ENCODE assay signal across 28 cellular contexts in the genomic region with DNA sequence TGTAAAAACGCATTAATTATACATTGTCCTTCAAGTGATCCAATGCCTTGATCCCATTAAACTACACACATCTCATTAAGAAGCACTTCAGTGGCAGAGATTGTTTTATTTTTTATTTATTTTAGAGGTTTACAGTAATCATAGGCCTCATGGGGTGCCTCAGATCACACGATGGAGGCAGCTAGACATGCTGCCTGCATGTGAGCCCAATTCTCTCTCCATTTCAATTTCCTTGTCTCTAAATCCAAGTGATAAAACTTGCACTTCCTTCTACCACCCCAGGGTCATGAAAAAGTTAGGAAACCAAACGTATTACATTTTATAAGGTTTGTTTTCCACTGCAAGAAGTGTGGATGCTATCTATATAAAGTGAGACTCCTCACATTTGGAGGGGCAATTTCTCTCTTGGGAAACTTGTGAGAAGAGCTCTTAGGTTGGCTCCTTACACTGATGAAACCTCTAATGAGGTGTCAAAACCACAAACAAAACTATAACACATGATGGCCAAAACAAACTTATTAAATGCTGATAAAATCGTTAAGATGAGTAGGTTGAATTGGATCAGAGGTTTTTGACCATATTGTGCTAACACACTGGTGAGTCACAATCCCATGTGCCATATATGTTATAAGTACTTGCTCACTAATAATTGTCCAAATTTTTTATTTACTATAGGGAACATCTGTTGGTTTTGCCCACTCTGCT.
"Had no signal": no experiment of that assay in that cellular context is flagged by ENCODE, and none has a peak within 500 bp of the region (broad histone marks: within the 10 kb centered on the region; RNA-seq: fewer than 3 reads in every experiment).

No MANE protein-coding gene starts in this region.

- H3K4me1 Mint-ChIP-seq: activated CD4-positive, alpha-beta T cell treated with anti-CD3 and anti-CD28 coated beads for 36 hours; activated naive CD4-positive, alpha-beta T cell treated with anti-CD3 and anti-CD28 coated beads, Interleukin-2, amount 50 U/mL, for 24 hours had no signal

- H3K27ac Mint-ChIP-seq: activated CD4-positive, alpha-beta T cell treated with anti-CD3 and anti-CD28 coated beads for 36 hours; activated CD4-positive, alpha-beta T cell treated with anti-CD3 and anti-CD28 coated beads, Interleukin-2, amount 10 ng/mL, durations not matched to agents 7 days and 5 days; activated CD8-positive, alpha-beta T cell treated with anti-CD3 and anti-CD28 coated beads, Interleukin-2, amount 10 ng/mL, durations not matched to agents 7 days and 5 days; activated naive CD4-positive, alpha-beta T cell treated with anti-CD3 and anti-CD28 coated beads, Interleukin-2, amount 50 U/mL, for 24 hours; activated naive CD8-positive, alpha-beta T cell treated with anti-CD3 and anti-CD28 coated beads, Interleukin-2, amount 10 ng/mL, durations not matched to agents 7 days and 5 days; activated T-cell treated with anti-CD3 and anti-CD28 coated beads, Interleukin-2, amount 50 U/mL, for 24 hours; activated T-helper 2 cell treated with anti-CD3 and anti-CD28 coated beads, Interferon-gamma antibody, Interleukin-2, Interleukin-4, amounts not matched to agents 10 μg/mL and 5 μg/mL and 100 μg/mL, durations not matched to agents 14 hours and 24 hours and 36 hours; T-helper 1 cell treated with Interleukin-12 subunit alpha and Interleukin-12 subunit beta and Interleukin-4 antibody, amounts not matched to agents 30 μg/mL and 1 μg/mL, for 36 hours; T-helper 2 cell treated with Interferon-gamma antibody and Interleukin-4, amounts not matched to agents 5 μg/mL and 100 μg/mL, for 36 hours had no signal

- H3K9me3 Mint-ChIP-seq: activated CD4-positive, alpha-beta T cell treated with anti-CD3 and anti-CD28 coated beads, Interleukin-2, amount 10 ng/mL, durations not matched to agents 7 days and 5 days; activated naive CD4-positive, alpha-beta T cell treated with anti-CD3 and anti-CD28 coated beads, Interleukin-2, amount 50 U/mL, for 24 hours; activated T-cell treated with anti-CD3 and anti-CD28 coated beads, Interleukin-2, amount 50 U/mL, for 24 hours; activated T-helper 2 cell treated with anti-CD3 and anti-CD28 coated beads, Interferon-gamma antibody, Interleukin-2, Interleukin-4, amounts not matched to agents 10 μg/mL and 5 μg/mL and 100 μg/mL, durations not matched to agents 14 hours and 24 hours and 36 hours; T-helper 1 cell treated with Interleukin-12 subunit alpha and Interleukin-12 subunit beta and Interleukin-4 antibody, amounts not matched to agents 30 μg/mL and 1 μg/mL, for 36 hours; T-helper 2 cell treated with Interferon-gamma antibody and Interleukin-4, amounts not matched to agents 5 μg/mL and 100 μg/mL, for 36 hours had no signal

- H3K36me3 ChIP-seq: ascending aorta, cardiac muscle cell, SJCRH30 had no signal

- H3K4me1 ChIP-seq: ascending aorta, SJCRH30 had no signal

- H3K4me3 Mint-ChIP-seq: activated CD4-positive, alpha-beta T cell treated with anti-CD3 and anti-CD28 coated beads for 36 hours; activated CD4-positive, alpha-beta T cell treated with anti-CD3 and anti-CD28 coated beads, Interleukin-2, amount 10 ng/mL, durations not matched to agents 7 days and 5 days; activated CD8-positive, alpha-beta T cell treated with anti-CD3 and anti-CD28 coated beads, Interleukin-2, amount 10 ng/mL, durations not matched to agents 7 days and 5 days; activated naive CD4-positive, alpha-beta T cell treated with anti-CD3 and anti-CD28 coated beads, Interleukin-2, amount 50 U/mL, for 24 hours; activated naive CD8-positive, alpha-beta T cell treated with anti-CD3 and anti-CD28 coated beads, Interleukin-2, amount 10 ng/mL, durations not matched to agents 7 days and 5 days; activated T-cell treated with anti-CD3 and anti-CD28 coated beads, Interleukin-2, amount 50 U/mL, for 24 hours; T-helper 1 cell treated with Interleukin-12 subunit alpha and Interleukin-12 subunit beta and Interleukin-4 antibody, amounts not matched to agents 30 μg/mL and 1 μg/mL, for 36 hours; T-helper 2 cell treated with Interferon-gamma antibody and Interleukin-4, amounts not matched to agents 5 μg/mL and 100 μg/mL, for 36 hours had no signal

- H3K4me3 ChIP-seq: ascending aorta, cardiac muscle cell, SJCRH30, SK-N-MC had no signal

- H3K27ac ChIP-seq: ascending aorta, cardiac muscle cell, KMS-11, SJCRH30, SK-N-MC had no signal

- DNase-seq: activated CD4-positive, alpha-beta T cell treated with anti-CD3 and anti-CD28 coated beads for 36 hours; activated CD4-positive, alpha-beta T cell treated with anti-CD3 and anti-CD28 coated beads, Interleukin-2, amount 10 ng/mL, durations not matched to agents 7 days and 5 days; activated CD4-positive, alpha-beta T cell treated with anti-CD3 and anti-CD28 coated beads, Interleukin-2, amount 50 U/mL, for 48 hours; activated CD8-positive, alpha-beta T cell treated with anti-CD3 and anti-CD28 coated beads, Interleukin-2, amount 10 ng/mL, durations not matched to agents 7 days and 5 days; activated gamma-delta T cell; activated naive CD4-positive, alpha-beta T cell treated with Interleukin-2 at 50 U/mL for 16 hours; activated naive CD8-positive, alpha-beta T cell treated with anti-CD3 and anti-CD28 coated beads, Interleukin-2, amount 10 ng/mL, durations not matched to agents 7 days and 5 days; activated T-cell treated with anti-CD3 and anti-CD28 coated beads, Interleukin-2, amount 50 U/mL, for 24 hours; amygdala; NCI-H1105 treated with DMSO at 0.1 percent for 48 hours; NCI-H1436; NCI-H1694; NCI-H1930; NCI-H2081 treated with DMSO at 0.1 percent for 48 hours; NCI-H345; NCI-H524 treated with DMSO at 0.1 percent for 48 hours; SHP77; SJCRH30 had no signal

- H3K9me3 ChIP-seq: ascending aorta, SJCRH30 had no signal

- H3K36me3 Mint-ChIP-seq: activated naive CD4-positive, alpha-beta T cell treated with anti-CD3 and anti-CD28 coated beads, Interleukin-2, amount 50 U/mL, for 24 hours; activated naive CD8-positive, alpha-beta T cell treated with anti-CD3 and anti-CD28 coated beads, Interleukin-2, amount 10 ng/mL, durations not matched to agents 7 days and 5 days had no signal

- H3K27me3 ChIP-seq: ascending aorta, cardiac muscle cell, SJCRH30 had no signal

- H3K27me3 Mint-ChIP-seq: activated CD4-positive, alpha-beta T cell treated with anti-CD3 and anti-CD28 coated beads for 36 hours; activated CD4-positive, alpha-beta T cell treated with anti-CD3 and anti-CD28 coated beads, Interleukin-2, amount 10 ng/mL, durations not matched to agents 7 days and 5 days; activated naive CD4-positive, alpha-beta T cell treated with anti-CD3 and anti-CD28 coated beads, Interleukin-2, amount 50 U/mL, for 24 hours; activated naive CD8-positive, alpha-beta T cell treated with anti-CD3 and anti-CD28 coated beads, Interleukin-2, amount 10 ng/mL, durations not matched to agents 7 days and 5 days; activated T-cell treated with anti-CD3 and anti-CD28 coated beads, Interleukin-2, amount 50 U/mL, for 24 hours had no signal

- FAIRE-seq: TTC549 had no signal

- ATAC-seq: activated CD4-positive, alpha-beta T cell treated with anti-CD3 and anti-CD28 coated beads for 36 hours; activated CD8-positive, alpha-beta T cell treated with anti-CD3 and anti-CD28 coated beads, Interleukin-2, amount 10 ng/mL, durations not matched to agents 7 days and 5 days; Panc1 had no signal
